In the genomic region with DNA sequence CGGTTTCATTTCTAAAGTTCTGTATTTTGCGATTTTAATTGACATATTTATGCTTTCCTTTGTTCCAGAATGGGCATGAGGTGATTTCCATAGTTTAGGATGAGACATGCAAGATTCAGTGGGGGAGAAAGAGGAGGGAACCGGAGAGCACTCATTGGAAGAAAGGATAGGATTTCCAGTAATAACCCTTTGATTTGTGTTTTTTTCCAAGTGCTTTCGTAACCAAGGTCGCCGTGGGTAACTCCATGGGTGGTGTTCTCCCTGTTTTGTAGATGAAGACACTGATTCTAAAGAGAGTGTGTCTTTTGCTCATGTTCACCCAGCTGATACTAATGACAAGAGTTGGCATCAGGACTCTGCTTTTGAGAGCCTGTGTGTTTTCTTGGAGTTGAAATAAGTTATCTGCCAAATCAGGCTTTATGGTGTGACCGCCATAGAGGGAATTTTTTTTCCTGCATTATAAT, we compare ENCODE assay signal across 1 cellular context.
A peak's percentile ranks its signal among the peaks of the same experiment; 100 is the strongest.
TF ChIP-seq lines count a peak whose summit lies in the region.

No MANE protein-coding gene starts in this region.

TF ChIP-seq in HEK293, 187 proteins besides CTCF, POLR2A, EP300 and RAD21 (continued from another document):
- TF ChIP-seq, protein P1, sequence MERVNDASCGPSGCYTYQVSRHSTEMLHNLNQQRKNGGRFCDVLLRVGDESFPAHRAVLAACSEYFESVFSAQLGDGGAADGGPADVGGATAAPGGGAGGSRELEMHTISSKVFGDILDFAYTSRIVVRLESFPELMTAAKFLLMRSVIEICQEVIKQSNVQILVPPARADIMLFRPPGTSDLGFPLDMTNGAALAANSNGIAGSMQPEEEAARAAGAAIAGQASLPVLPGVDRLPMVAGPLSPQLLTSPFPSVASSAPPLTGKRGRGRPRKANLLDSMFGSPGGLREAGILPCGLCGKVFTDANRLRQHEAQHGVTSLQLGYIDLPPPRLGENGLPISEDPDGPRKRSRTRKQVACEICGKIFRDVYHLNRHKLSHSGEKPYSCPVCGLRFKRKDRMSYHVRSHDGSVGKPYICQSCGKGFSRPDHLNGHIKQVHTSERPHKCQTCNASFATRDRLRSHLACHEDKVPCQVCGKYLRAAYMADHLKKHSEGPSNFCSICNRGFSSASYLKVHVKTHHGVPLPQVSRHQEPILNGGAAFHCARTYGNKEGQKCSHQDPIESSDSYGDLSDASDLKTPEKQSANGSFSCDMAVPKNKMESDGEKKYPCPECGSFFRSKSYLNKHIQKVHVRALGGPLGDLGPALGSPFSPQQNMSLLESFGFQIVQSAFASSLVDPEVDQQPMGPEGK (tag by site-specific recombination; IDR thresholded peaks at IDR 0.05): no peak
- no peak for TF ChIP-seq ZBTB20 (tag by site-specific recombination; IDR thresholded peaks at IDR 0.05)
- TF ChIP-seq SETDB1 (IDR thresholded peaks at IDR 0.05; ENCODE audit: insufficient read length, low read length): no peak
- TF ChIP-seq, protein P2, sequence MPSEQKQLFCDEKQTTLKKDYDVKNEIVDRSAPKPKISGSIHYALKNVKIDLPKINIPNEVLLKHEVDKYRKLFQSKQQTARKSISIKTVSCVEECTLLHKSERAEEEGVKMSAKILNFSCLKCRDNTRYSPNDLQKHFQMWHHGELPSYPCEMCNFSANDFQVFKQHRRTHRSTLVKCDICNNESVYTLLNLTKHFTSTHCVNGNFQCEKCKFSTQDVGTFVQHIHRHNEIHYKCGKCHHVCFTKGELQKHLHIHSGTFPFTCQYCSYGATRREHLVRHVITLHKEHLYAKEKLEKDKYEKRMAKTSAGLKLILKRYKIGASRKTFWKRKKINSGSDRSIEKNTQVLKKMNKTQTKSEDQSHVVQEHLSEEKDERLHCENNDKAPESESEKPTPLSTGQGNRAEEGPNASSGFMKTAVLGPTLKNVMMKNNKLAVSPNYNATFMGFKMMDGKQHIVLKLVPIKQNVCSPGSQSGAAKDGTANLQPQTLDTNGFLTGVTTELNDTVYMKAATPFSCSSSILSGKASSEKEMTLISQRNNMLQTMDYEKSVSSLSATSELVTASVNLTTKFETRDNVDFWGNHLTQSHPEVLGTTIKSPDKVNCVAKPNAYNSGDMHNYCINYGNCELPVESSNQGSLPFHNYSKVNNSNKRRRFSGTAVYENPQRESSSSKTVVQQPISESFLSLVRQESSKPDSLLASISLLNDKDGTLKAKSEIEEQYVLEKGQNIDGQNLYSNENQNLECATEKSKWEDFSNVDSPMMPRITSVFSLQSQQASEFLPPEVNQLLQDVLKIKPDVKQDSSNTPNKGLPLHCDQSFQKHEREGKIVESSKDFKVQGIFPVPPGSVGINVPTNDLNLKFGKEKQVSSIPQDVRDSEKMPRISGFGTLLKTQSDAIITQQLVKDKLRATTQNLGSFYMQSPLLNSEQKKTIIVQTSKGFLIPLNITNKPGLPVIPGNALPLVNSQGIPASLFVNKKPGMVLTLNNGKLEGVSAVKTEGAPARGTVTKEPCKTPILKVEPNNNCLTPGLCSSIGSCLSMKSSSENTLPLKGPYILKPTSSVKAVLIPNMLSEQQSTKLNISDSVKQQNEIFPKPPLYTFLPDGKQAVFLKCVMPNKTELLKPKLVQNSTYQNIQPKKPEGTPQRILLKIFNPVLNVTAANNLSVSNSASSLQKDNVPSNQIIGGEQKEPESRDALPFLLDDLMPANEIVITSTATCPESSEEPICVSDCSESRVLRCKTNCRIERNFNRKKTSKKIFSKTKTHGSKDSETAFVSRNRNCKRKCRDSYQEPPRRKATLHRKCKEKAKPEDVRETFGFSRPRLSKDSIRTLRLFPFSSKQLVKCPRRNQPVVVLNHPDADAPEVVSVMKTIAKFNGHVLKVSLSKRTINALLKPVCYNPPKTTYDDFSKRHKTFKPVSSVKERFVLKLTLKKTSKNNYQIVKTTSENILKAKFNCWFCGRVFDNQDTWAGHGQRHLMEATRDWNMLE (tag by site-specific recombination; conservative IDR thresholded peaks at IDR 0.05; ENCODE audit: low read depth): no peak
- no peak for TF ChIP-seq ZNF549 (tag by site-specific recombination; IDR thresholded peaks at IDR 0.05)
- no peak for TF ChIP-seq ZNF501 (tag by site-specific recombination; IDR thresholded peaks at IDR 0.05)
- TF ChIP-seq ZNF777 (tag by site-specific recombination; IDR thresholded peaks at IDR 0.05; ENCODE audit: borderline replicate concordance): no peak
- no peak for TF ChIP-seq ZNF366 (tag by site-specific recombination; conservative IDR thresholded peaks at IDR 0.05)
- no peak for TF ChIP-seq ZXDB (tag by site-specific recombination; IDR thresholded peaks at IDR 0.05)
- TF ChIP-seq ZNF473 (tag by site-specific recombination; IDR thresholded peaks at IDR 0.05): no peak
- TF ChIP-seq PBX3 (CRISPR knock-in tag; IDR thresholded peaks at IDR 0.05): no peak
- TF ChIP-seq REPIN1 (tag by site-specific recombination; IDR thresholded peaks at IDR 0.05; ENCODE audit: low read depth): no peak
- TF ChIP-seq HOXD13 (CRISPR knock-in tag; IDR thresholded peaks at IDR 0.05; ENCODE audit: borderline replicate concordance): no peak
- TF ChIP-seq KLF9 (tag by site-specific recombination; IDR thresholded peaks at IDR 0.05; ENCODE audit: low read depth): no peak
- no peak for TF ChIP-seq ZFHX2 (tag by site-specific recombination; conservative IDR thresholded peaks at IDR 0.05)
- no peak for TF ChIP-seq ZNF280C (tag by site-specific recombination; IDR thresholded peaks at IDR 0.05)
- TF ChIP-seq ZNF776 (tag by site-specific recombination; IDR thresholded peaks at IDR 0.05; ENCODE audit: borderline replicate concordance): no peak
- no peak for TF ChIP-seq ZBTB17 (tag by site-specific recombination; IDR thresholded peaks at IDR 0.05)
- TF ChIP-seq ZNF398 (tag by site-specific recombination; IDR thresholded peaks at IDR 0.05): no peak
- TF ChIP-seq GFI1B (tag by site-specific recombination; IDR thresholded peaks at IDR 0.05): 0 out of 2 replicates have a peak, but pooled peaks have one; percentile 34
- TF ChIP-seq, protein P3, sequence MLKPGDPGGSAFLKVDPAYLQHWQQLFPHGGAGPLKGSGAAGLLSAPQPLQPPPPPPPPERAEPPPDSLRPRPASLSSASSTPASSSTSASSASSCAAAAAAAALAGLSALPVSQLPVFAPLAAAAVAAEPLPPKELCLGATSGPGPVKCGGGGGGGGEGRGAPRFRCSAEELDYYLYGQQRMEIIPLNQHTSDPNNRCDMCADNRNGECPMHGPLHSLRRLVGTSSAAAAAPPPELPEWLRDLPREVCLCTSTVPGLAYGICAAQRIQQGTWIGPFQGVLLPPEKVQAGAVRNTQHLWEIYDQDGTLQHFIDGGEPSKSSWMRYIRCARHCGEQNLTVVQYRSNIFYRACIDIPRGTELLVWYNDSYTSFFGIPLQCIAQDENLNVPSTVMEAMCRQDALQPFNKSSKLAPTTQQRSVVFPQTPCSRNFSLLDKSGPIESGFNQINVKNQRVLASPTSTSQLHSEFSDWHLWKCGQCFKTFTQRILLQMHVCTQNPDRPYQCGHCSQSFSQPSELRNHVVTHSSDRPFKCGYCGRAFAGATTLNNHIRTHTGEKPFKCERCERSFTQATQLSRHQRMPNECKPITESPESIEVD (tag by site-specific recombination; IDR thresholded peaks at IDR 0.05): peak; percentile 38; the same call in 1 of the 2 replicates
- TF ChIP-seq ZNF610 (tag by site-specific recombination; IDR thresholded peaks at IDR 0.05; ENCODE audit: borderline replicate concordance): no peak
- no peak for TF ChIP-seq ZNF239 (tag by site-specific recombination; IDR thresholded peaks at IDR 0.05)
- TF ChIP-seq ZNF426 (tag by site-specific recombination; IDR thresholded peaks at IDR 0.05): no peak
- no peak for TF ChIP-seq ZNF121 (tag by site-specific recombination; IDR thresholded peaks at IDR 0.05)
- TF ChIP-seq ZNF48 (tag by site-specific recombination; IDR thresholded peaks at IDR 0.05): no peak
- TF ChIP-seq, protein P4, sequence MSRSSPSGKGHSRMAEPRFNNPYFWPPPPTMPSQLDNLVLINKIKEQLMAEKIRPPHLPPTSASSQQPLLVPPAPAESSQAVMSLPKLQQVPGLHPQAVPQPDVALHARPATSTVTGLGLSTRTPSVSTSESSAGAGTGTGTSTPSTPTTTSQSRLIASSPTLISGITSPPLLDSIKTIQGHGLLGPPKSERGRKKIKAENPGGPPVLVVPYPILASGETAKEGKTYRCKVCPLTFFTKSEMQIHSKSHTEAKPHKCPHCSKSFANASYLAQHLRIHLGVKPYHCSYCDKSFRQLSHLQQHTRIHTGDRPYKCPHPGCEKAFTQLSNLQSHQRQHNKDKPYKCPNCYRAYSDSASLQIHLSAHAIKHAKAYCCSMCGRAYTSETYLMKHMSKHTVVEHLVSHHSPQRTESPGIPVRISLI (tag by site-specific recombination; IDR thresholded peaks at IDR 0.05): no peak
- no peak for TF ChIP-seq ZNF510 (tag by site-specific recombination; IDR thresholded peaks at IDR 0.05; ENCODE audit: insufficient replicate concordance)
- TF ChIP-seq ZNF10 (tag by site-specific recombination; IDR thresholded peaks at IDR 0.05): no peak
TF ChIP-seq in HEK293: peak in this region for 4.
